Comparison of ENCODE assay signal across 22 cellular contexts in genomic region chr1:11132571-11133293, GRCh38. TPM values are rescaled to one million over a fixed set of nuclear protein-coding genes. Genes with fewer than 3 reads are reported as not detected.
A peak's percentile ranks its signal among the peaks of the same experiment; 100 is the strongest.
DNase-seq lines count a peak whose midpoint lies in the region; ATAC-seq and TF ChIP-seq lines count a peak whose summit lies in the region.
"Had no signal": no experiment of that assay in that cellular context is flagged by ENCODE, and none has a peak within 500 bp of the region (broad histone marks: within the 10 kb centered on the region; RNA-seq: fewer than 3 reads in every experiment).

No MANE protein-coding gene starts in this region.

- no peak overlapping the region for H3K27ac ChIP-seq in trophoblast cell (ENCODE audit: low read depth, low read length)
- H3K27ac ChIP-seq: BLaER1, cardiac muscle cell had no signal

- no peaks in the 10 kb centered on the region for H3K79me2 ChIP-seq in trophoblast cell (ENCODE audit: control insufficient read depth, insufficient read depth, low read length, poor library complexity)

- H2AK5ac ChIP-seq in trophoblast cell (ENCODE audit: low read length), result no peak overlapping the region

- H4K8ac ChIP-seq in trophoblast cell (ENCODE audit: low read depth, low read length), result peak overlapping the region; percentile 25

- H3K4me3 ChIP-seq in trophoblast cell (ENCODE audit: low read depth, low read length), result no peak overlapping the region
- H3K4me3 ChIP-seq: BLaER1, cardiac muscle cell, mucosa of descending colon had no signal

- intact Hi-C loops in activated T-helper 2 cell treated with anti-CD3 and anti-CD28 coated beads, Interferon-gamma antibody, Interleukin-2, Interleukin-4, amounts not matched to agents 10 μg/mL and 5 μg/mL and 100 μg/mL, durations not matched to agents 14 hours and 24 hours and 36 hours (cut with micrococcal nuclease), result no loop called here

- no CpG with 5 or more reads among the region's 8 CpGs for WGBS in trophoblast cell (ENCODE audit: extremely low coverage, insufficient coverage, insufficient read length)

- TF ChIP-seq CTCF in endothelial cell (IDR thresholded peaks at IDR 0.05; ENCODE audit: unreplicated experiment), result no peak

- H3K9me3 ChIP-seq in trophoblast cell (ENCODE audit: insufficient read depth, low read depth, low read length), result peaks cover 3% of the 10 kb centered on the region
- H3K9me3 ChIP-seq: BLaER1, mucosa of descending colon had no signal

- H2AFZ ChIP-seq in trophoblast cell (ENCODE audit: insufficient read depth, low read length, poor library complexity), result no peak overlapping the region

- H2BK120ac ChIP-seq in trophoblast cell (ENCODE audit: insufficient read depth, low read length, poor library complexity), result no peak overlapping the region

- peaks cover 34 to 48% of the 10 kb centered on the region in 2 experiments for H3K36me3 ChIP-seq in trophoblast cell (ENCODE audit: control insufficient read depth in 1 of 2, insufficient read depth in 2 of 2, low read length in 2 of 2)

- H3K14ac ChIP-seq in trophoblast cell (ENCODE audit: low read length), result no peak overlapping the region

- no peak overlapping the region for H4K12ac ChIP-seq in trophoblast cell (ENCODE audit: low read depth, low read length)

- H4K91ac ChIP-seq in trophoblast cell (ENCODE audit: low read depth, low read length), result no peak overlapping the region

- peaks cover 2 to 10% of the 10 kb centered on the region in 2 donors for H3K36me3 Mint-ChIP-seq in activated T-cell treated with anti-CD3 and anti-CD28 coated beads, Interleukin-2, amount 50 U/mL, for 72 hours (ENCODE audit: insufficient read depth in 2 of 2)
- H3K36me3 Mint-ChIP-seq in endothelial cell (ENCODE audit: low read depth, unreplicated experiment), result peaks cover 54% of the 10 kb centered on the region
- peaks cover 49% of the 10 kb centered on the region for H3K36me3 Mint-ChIP-seq in activated T-helper 2 cell treated with anti-CD3 and anti-CD28 coated beads, Interferon-gamma antibody, Interleukin-2, Interleukin-4, amounts not matched to agents 10 μg/mL and 5 μg/mL and 100 μg/mL, durations not matched to agents 14 hours and 24 hours and 36 hours (ENCODE audit: low read depth)

- H3K23ac ChIP-seq in trophoblast cell (ENCODE audit: low read length), result no peak overlapping the region

- no peak overlapping the region for H2BK5ac ChIP-seq in trophoblast cell (ENCODE audit: low read depth, low read length, poor library complexity)

- H3K27me3 Mint-ChIP-seq in activated T-cell treated with anti-CD3 and anti-CD28 coated beads, Interleukin-2, amount 50 U/mL, for 72 hours (ENCODE audit: low read depth), result no peaks in the 10 kb centered on the region
- peaks cover 1% of the 10 kb centered on the region for H3K27me3 Mint-ChIP-seq in endothelial cell (ENCODE audit: unreplicated experiment)
- H3K27me3 Mint-ChIP-seq in activated T-helper 2 cell treated with anti-CD3 and anti-CD28 coated beads, Interferon-gamma antibody, Interleukin-2, Interleukin-4, amounts not matched to agents 10 μg/mL and 5 μg/mL and 100 μg/mL, durations not matched to agents 14 hours and 24 hours and 36 hours (ENCODE audit: low read depth), result no peaks in the 10 kb centered on the region
- H3K27me3 Mint-ChIP-seq: activated B cell treated with CpG ODN at 0.5 μM for 24 hours, T-helper 17 cell had no signal

- H3K79me1 ChIP-seq in trophoblast cell (ENCODE audit: low read length), result no peaks in the 10 kb centered on the region

- peak overlapping the region; percentile 39 for H3K27ac Mint-ChIP-seq in activated T-cell treated with anti-CD3 and anti-CD28 coated beads, Interleukin-2, amount 50 U/mL, for 72 hours
- no peak overlapping the region for H3K27ac Mint-ChIP-seq in endothelial cell (ENCODE audit: unreplicated experiment)
- H3K27ac Mint-ChIP-seq in activated T-helper 2 cell treated with anti-CD3 and anti-CD28 coated beads, Interferon-gamma antibody, Interleukin-2, Interleukin-4, amounts not matched to agents 10 μg/mL and 5 μg/mL and 100 μg/mL, durations not matched to agents 14 hours and 24 hours and 36 hours, result no peak overlapping the region
- H3K27ac Mint-ChIP-seq: activated B cell treated with CpG ODN at 0.5 μM for 24 hours, T-helper 17 cell had no signal

- no peak overlapping the region for H2BK12ac ChIP-seq in trophoblast cell (ENCODE audit: low read length)

- no peaks in the 10 kb centered on the region for H3K27me3 ChIP-seq in trophoblast cell (ENCODE audit: insufficient read depth, low read length)
- H3K27me3 ChIP-seq: BLaER1, cardiac muscle cell had no signal

- H3K4me1 ChIP-seq in trophoblast cell (ENCODE audit: control insufficient read depth in 1 of 2, insufficient read depth in 2 of 2, low read length in 2 of 2), result peaks cover 4 to 6% of the 10 kb centered on the region in 2 experiments

- no peak overlapping the region for H3K4me2 ChIP-seq in trophoblast cell (ENCODE audit: low read length)
- H3K4me2 ChIP-seq: BLaER1 had no signal

- H3K9ac ChIP-seq in trophoblast cell (ENCODE audit: low read length), result no peak overlapping the region
- H3K9ac ChIP-seq: BLaER1 had no signal

- ATAC-seq in activated T-cell treated with anti-CD3 and anti-CD28 coated beads, Interleukin-2, amount 50 U/mL, for 72 hours (replicated peaks in 1 of 2), result no peak
- ATAC-seq: mucosa of descending colon, T-helper 17 cell had no signal

- H3K18ac ChIP-seq in trophoblast cell (ENCODE audit: low read length), result no peak overlapping the region

- no peaks in the 10 kb centered on the region for H3K9me3 Mint-ChIP-seq in activated T-cell treated with anti-CD3 and anti-CD28 coated beads, Interleukin-2, amount 50 U/mL, for 72 hours
- H3K9me3 Mint-ChIP-seq in endothelial cell (ENCODE audit: unreplicated experiment), result no peaks in the 10 kb centered on the region
- no peaks in the 10 kb centered on the region for H3K9me3 Mint-ChIP-seq in activated T-helper 2 cell treated with anti-CD3 and anti-CD28 coated beads, Interferon-gamma antibody, Interleukin-2, Interleukin-4, amounts not matched to agents 10 μg/mL and 5 μg/mL and 100 μg/mL, durations not matched to agents 14 hours and 24 hours and 36 hours
- H3K9me3 Mint-ChIP-seq: activated B cell treated with CpG ODN at 0.5 μM for 24 hours had no signal

- H3K4me1 Mint-ChIP-seq in activated T-cell treated with anti-CD3 and anti-CD28 coated beads, Interleukin-2, amount 50 U/mL, for 72 hours (ENCODE audit: low read depth), result no peaks in the 10 kb centered on the region
- H3K4me1 Mint-ChIP-seq in endothelial cell (ENCODE audit: unreplicated experiment), result no peaks in the 10 kb centered on the region
- no peaks in the 10 kb centered on the region for H3K4me1 Mint-ChIP-seq in activated T-helper 2 cell treated with anti-CD3 and anti-CD28 coated beads, Interferon-gamma antibody, Interleukin-2, Interleukin-4, amounts not matched to agents 10 μg/mL and 5 μg/mL and 100 μg/mL, durations not matched to agents 14 hours and 24 hours and 36 hours (ENCODE audit: low read depth)
- H3K4me1 Mint-ChIP-seq: activated B cell treated with CpG ODN at 0.5 μM for 24 hours, T-helper 17 cell had no signal

- H3K4me3 Mint-ChIP-seq in activated T-cell treated with anti-CD3 and anti-CD28 coated beads, Interleukin-2, amount 50 U/mL, for 72 hours, result no peak overlapping the region
- H3K4me3 Mint-ChIP-seq in endothelial cell (ENCODE audit: unreplicated experiment), result peak overlapping the region; percentile 77
- no peak overlapping the region for H3K4me3 Mint-ChIP-seq in activated T-helper 2 cell treated with anti-CD3 and anti-CD28 coated beads, Interferon-gamma antibody, Interleukin-2, Interleukin-4, amounts not matched to agents 10 μg/mL and 5 μg/mL and 100 μg/mL, durations not matched to agents 14 hours and 24 hours and 36 hours (ENCODE audit: low read depth)
- H3K4me3 Mint-ChIP-seq: activated B cell treated with CpG ODN at 0.5 μM for 24 hours, T-helper 17 cell had no signal

- H3K4ac ChIP-seq in trophoblast cell (ENCODE audit: low read depth, low read length), result no peak overlapping the region

- no peak for DNase-seq in activated T-cell treated with anti-CD3 and anti-CD28 coated beads, Interleukin-2, amount 50 U/mL, for 72 hours
- DNase-seq in activated T-cell treated with anti-CD3 and anti-CD28 coated beads, Interleukin-2, amount 50 U/mL, for 48 hours, result no peak
- DNase-seq in NCI-H510A treated with DMSO at 0.1 percent for 48 hours (lab: John Stamatoyannopoulos, UW) (peak; percentile 97), endothelial cell (ENCODE audit: low spot score) (no peak), trophoblast cell (no peak), SIG-M5 treated with dmso at 0.1 percent for 504 hours (lab: John Stamatoyannopoulos, UW; ENCODE audit: unreplicated experiment) (no peak), islet precursor cell (no peak)
- no peak for DNase-seq in activated T-helper 2 cell treated with anti-CD3 and anti-CD28 coated beads, Interferon-gamma antibody, Interleukin-2, Interleukin-4, amounts not matched to agents 10 μg/mL and 5 μg/mL and 100 μg/mL, durations not matched to agents 14 hours and 24 hours and 36 hours (ENCODE audit: low spot score)
- DNase-seq: activated B cell treated with CpG ODN at 0.5 μM for 24 hours; activated CD4-positive, alpha-beta T cell treated with anti-CD3 and anti-CD28 coated beads, Interleukin-2, amount 50 U/mL, for 48 hours; activated naive CD4-positive, alpha-beta T cell treated with Interleukin-2 at 50 U/mL for 16 hours; amygdala; GDM1; mucosa of descending colon; NCI-H2081 treated with DMSO at 0.1 percent for 48 hours; NCI-H526 treated with DMSO at 0.1 percent for 48 hours; SHP77; T-helper 17 cell had no signal

RNA-seq across cellular contexts. Expression of gene EXOSC10, which starts 33.1 kb away (rescaled TPM):
- 10 to 100 TPM; 70.2 to 84.6 TPM for total RNA-seq in activated T-cell treated with anti-CD3 and anti-CD28 coated beads, Interleukin-2, amount 50 U/mL, for 72 hours
- 80.6 TPM for total RNA-seq in endothelial cell (ENCODE audit: unreplicated experiment)
- 63.5 and 66.1 TPM in 2 replicates for polyA plus RNA-seq in trophoblast cell (2013)
- total RNA-seq in activated T-helper 2 cell treated with anti-CD3 and anti-CD28 coated beads, Interferon-gamma antibody, Interleukin-2, Interleukin-4, amounts not matched to agents 10 μg/mL and 5 μg/mL and 100 μg/mL, durations not matched to agents 14 hours and 24 hours and 36 hours, result 97.8 and 102 TPM in 2 replicates

RNA-seq across cellular contexts. Expression of gene ANGPTL7, which starts 56.4 kb away (rescaled TPM):
- not detected for total RNA-seq in activated T-cell treated with anti-CD3 and anti-CD28 coated beads, Interleukin-2, amount 50 U/mL, for 72 hours
- total RNA-seq in endothelial cell (ENCODE audit: unreplicated experiment), result not detected
- 0.18 and 0.25 TPM in 2 replicates for polyA plus RNA-seq in trophoblast cell (2013)
- not detected in 2 replicates for total RNA-seq in activated T-helper 2 cell treated with anti-CD3 and anti-CD28 coated beads, Interferon-gamma antibody, Interleukin-2, Interleukin-4, amounts not matched to agents 10 μg/mL and 5 μg/mL and 100 μg/mL, durations not matched to agents 14 hours and 24 hours and 36 hours
- total RNA-seq: activated B cell treated with CpG ODN at 0.5 μM for 24 hours, cardiac muscle cell, liver, pulmonary artery endothelial cell, T-helper 17 cell had no signal
- polyA plus RNA-seq: cardiac muscle cell had no signal
